8 cellular contexts compared by ENCODE assay signal in the genomic region with DNA sequence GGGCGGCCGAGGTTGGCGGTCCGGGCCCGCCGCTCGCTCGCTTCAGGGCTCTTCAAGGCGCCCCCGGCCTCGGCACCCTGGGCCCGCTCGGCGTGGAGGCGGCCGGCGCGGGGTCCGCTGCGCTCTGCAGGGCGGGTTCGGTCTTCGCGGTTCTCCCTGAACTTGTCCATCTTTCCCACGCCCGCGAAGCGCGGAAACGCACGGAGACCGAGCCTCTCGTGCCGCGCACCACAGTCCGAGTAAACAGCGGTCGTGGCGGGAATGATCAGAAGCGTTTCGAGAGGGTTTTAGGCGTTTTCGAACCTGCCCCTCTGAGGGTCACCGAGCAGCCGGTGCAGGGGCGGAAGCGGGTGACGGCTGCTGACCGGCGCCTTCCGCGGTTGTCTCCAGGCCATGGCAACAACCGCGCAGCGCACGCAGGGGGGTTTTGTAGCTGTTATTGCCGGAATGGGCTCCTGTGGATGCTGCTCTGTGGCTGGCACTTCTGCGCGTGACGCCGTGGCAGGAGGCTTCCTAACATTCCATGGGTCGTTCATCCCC. TPM values are rescaled to one million over a fixed set of nuclear protein-coding genes. Genes with fewer than 3 reads are reported as not detected.
DNase-seq lines count a peak whose midpoint lies in the region; ATAC-seq, FAIRE-seq and TF ChIP-seq lines count a peak whose summit lies in the region.

No MANE protein-coding gene starts in this region.

- no peaks in the 10 kb centered on the region; the same call in 1 of the 2 replicates for H3K36me3 ChIP-seq in MM.1S (replicated peaks; ENCODE audit: insufficient read depth, low read length)
- no peaks in the 10 kb centered on the region for H3K36me3 ChIP-seq in body of pancreas (replicated peaks in 1 of 2; ENCODE audit: insufficient read depth in 1 of 2, low read depth in 2 of 2)
- H3K36me3 ChIP-seq in kidney (ENCODE audit: control insufficient read depth in 1 of 2, insufficient read depth in 2 of 2, low read length in 2 of 2) = peaks cover 8 to 19% of the 10 kb centered on the region in 2 donors

- no peaks in the 10 kb centered on the region for H4K20me1 ChIP-seq in MM.1S (ENCODE audit: insufficient read depth, low read length)

- WGBS in body of pancreas, 2 donors = 0% methylated on average over 14 to 59 of the region's 62 CpGs

- H3K27ac Mint-ChIP-seq in stimulated activated naive CD8-positive, alpha-beta T cell treated with anti-CD3 and anti-CD28 coated beads, Interleukin-15, Interleukin-2, amounts not matched to agents 100 ng/mL and 50 ng/mL, for 24 hours = peak overlapping the region; percentile 40

- H3K4me3 ChIP-seq in AG09309 (ENCODE audit: control insufficient read depth, low read depth, low read length) = peak overlapping the region; percentile 88
- peak overlapping the region; percentile 90 for H3K4me3 ChIP-seq in MM.1S (ENCODE audit: low read length)
- H3K4me3 ChIP-seq in body of pancreas = peak overlapping the region; percentile 51 to 76
- H3K4me3 ChIP-seq in kidney (ENCODE audit: low read length in 2 of 2) = peak overlapping the region; percentile 66 to 85

- H3K9me2 ChIP-seq in MM.1S (replicated peaks; ENCODE audit: insufficient read depth, low read length) = no peaks in the 10 kb centered on the region

- H3K79me2 ChIP-seq in MM.1S (ENCODE audit: low read length) = peaks cover 37% of the 10 kb centered on the region

- H3K4me1 Mint-ChIP-seq in stimulated activated naive CD8-positive, alpha-beta T cell treated with anti-CD3 and anti-CD28 coated beads, Interleukin-15, Interleukin-2, amounts not matched to agents 100 ng/mL and 50 ng/mL, for 24 hours (ENCODE audit: low read depth) = peaks cover 26% of the 10 kb centered on the region

- H3K27me3 ChIP-seq in MM.1S (replicated peaks; ENCODE audit: insufficient read depth, low read length) (no peaks in the 10 kb centered on the region), body of pancreas (no peaks in the 10 kb centered on the region)

- TF ChIP-seq POLR2A in GM18505 (IDR thresholded peaks at IDR 0.05; ENCODE audit: borderline replicate concordance, extremely low read depth, insufficient read depth, insufficient read length) (no peak), body of pancreas (IDR thresholded peaks at IDR 0.05) (no peak)

- H2AFZ ChIP-seq in MM.1S (ENCODE audit: low read length) = peak overlapping the region; percentile 46; the same call in 1 of the 2 replicates

- H3K4me3 Mint-ChIP-seq in stimulated activated naive CD8-positive, alpha-beta T cell treated with anti-CD3 and anti-CD28 coated beads, Interleukin-15, Interleukin-2, amounts not matched to agents 100 ng/mL and 50 ng/mL, for 24 hours = peak overlapping the region; percentile 85

- no peak for FAIRE-seq in kidney (lab: Jason Lieb, UNC)

- TF ChIP-seq CTCF in AG09309 (IDR thresholded peaks at IDR 0.05; ENCODE audit: control insufficient read depth, insufficient read depth, low read depth, low read length, missing control alignments) (no peak), MM.1S (IDR thresholded peaks at IDR 0.05; ENCODE audit: low read length) (no peak), body of pancreas (IDR thresholded peaks at IDR 0.05) (no peak), kidney (IDR thresholded peaks at IDR 0.05; ENCODE audit: borderline replicate concordance, extremely low read depth, insufficient read depth) (no peak)

- peak overlapping the region; percentile 66 for H3K4me2 ChIP-seq in MM.1S (ENCODE audit: low read depth, low read length)

- peaks cover 16% of the 10 kb centered on the region for H3K36me3 Mint-ChIP-seq in stimulated activated naive CD8-positive, alpha-beta T cell treated with anti-CD3 and anti-CD28 coated beads, Interleukin-15, Interleukin-2, amounts not matched to agents 100 ng/mL and 50 ng/mL, for 24 hours (ENCODE audit: low read depth)

- H3K27ac ChIP-seq in MM.1S (ENCODE audit: low read length) = peak overlapping the region; percentile 100
- peak overlapping the region; percentile 100 for H3K27ac ChIP-seq in body of pancreas
- H3K27ac ChIP-seq in kidney (ENCODE audit: low read depth in 2 of 2, low read length in 2 of 2) = peak overlapping the region; percentile 7 to 11

- no peaks in the 10 kb centered on the region for H3K9me3 Mint-ChIP-seq in stimulated activated naive CD8-positive, alpha-beta T cell treated with anti-CD3 and anti-CD28 coated beads, Interleukin-15, Interleukin-2, amounts not matched to agents 100 ng/mL and 50 ng/mL, for 24 hours

- H3K9ac ChIP-seq in MM.1S (ENCODE audit: low read length) (peak overlapping the region; percentile 99), kidney (ENCODE audit: low read length in 2 of 2) (peak overlapping the region; percentile 55 to 63)

- peaks cover 28% of the 10 kb centered on the region for H3F3A ChIP-seq in MM.1S (ENCODE audit: insufficient read depth, low read length)

- H3K9me3 ChIP-seq in MM.1S (replicated peaks; ENCODE audit: insufficient read depth, low read length) (no peaks in the 10 kb centered on the region), body of pancreas (no peaks in the 10 kb centered on the region), kidney (ENCODE audit: control insufficient read depth in 1 of 2, low read length in 2 of 2) (no peaks in the 10 kb centered on the region)

- DNase-seq in AG09309 (ENCODE audit: low read depth) = no peak
- peak; percentile 21 for DNase-seq in MM.1S
- peak in 1 of 4 donors; percentile 36 for DNase-seq in body of pancreas
- peak; percentile 86 for DNase-seq in kidney
- no peak for DNase-seq in NCI-H2171 (lab: John Stamatoyannopoulos, UW)
- DNase-seq in stimulated activated CD4-positive, alpha-beta T cell treated with anti-CD3 and anti-CD28 coated beads, Interleukin-4, amount 100 ng/mL, for 24 hours = no peak

- H3K4me1 ChIP-seq in MM.1S (ENCODE audit: low read length) = peaks cover 21% of the 10 kb centered on the region
- peaks cover 54% of the 10 kb centered on the region for H3K4me1 ChIP-seq in body of pancreas
- H3K4me1 ChIP-seq in kidney (ENCODE audit: control insufficient read depth in 1 of 2, insufficient read depth in 1 of 2, low read depth in 1 of 2, low read length in 2 of 2) = peaks cover 4 to 9% of the 10 kb centered on the region in 2 donors

- peak; percentile 2 for ATAC-seq in GM18505 (IDR thresholded peaks at IDR 0.05; ENCODE audit: unreplicated experiment)
- ATAC-seq in body of pancreas = no peak

- intact Hi-C loops in body of pancreas (cut with DNase I) = no loop called here
- intact Hi-C loops in kidney (cut with DNase I) = no loop called here

- no peaks in the 10 kb centered on the region for H3K27me3 Mint-ChIP-seq in stimulated activated naive CD8-positive, alpha-beta T cell treated with anti-CD3 and anti-CD28 coated beads, Interleukin-15, Interleukin-2, amounts not matched to agents 100 ng/mL and 50 ng/mL, for 24 hours

RNA-seq across cellular contexts. Expression of a gene that starts 0.4 kb away (rescaled TPM):
- total RNA-seq in body of pancreas = 10 to 100 TPM; 14.5 to 85.4 TPM
- 45.8 TPM for total RNA-seq in kidney
- 29.1 TPM for polyA plus RNA-seq in kidney (ENCODE audit: insufficient read depth, low read depth, low replicate concordance)

RNA-seq across cellular contexts. Expression of a gene that starts 8.4 kb away (rescaled TPM):
- total RNA-seq in body of pancreas = 10 to 100 TPM; 53.1 to 68.2 TPM
- total RNA-seq in kidney = 139 TPM
- 38.2 TPM for polyA plus RNA-seq in kidney (ENCODE audit: insufficient read depth, low read depth, low replicate concordance)

RNA-seq across cellular contexts. Expression of a gene that starts 40.6 kb away (rescaled TPM):
- total RNA-seq in body of pancreas = 10 to 100 TPM; 16.8 to 40.0 TPM
- 36.1 TPM for total RNA-seq in kidney
- polyA plus RNA-seq in kidney (ENCODE audit: insufficient read depth, low read depth, low replicate concordance) = 27.8 TPM

RNA-seq across cellular contexts. Expression of a gene that starts 40.8 kb away (rescaled TPM):
- total RNA-seq in body of pancreas (100 to 1,000 TPM in 1 of 2 donors, 10 to 100 TPM in 1; 54.7 to 188 TPM), kidney (39.2 TPM)
- 42.0 TPM for polyA plus RNA-seq in kidney (ENCODE audit: insufficient read depth, low read depth, low replicate concordance)

Comparison
In these comparisons a context has a peak if more than half of its experiments do, and no peak if none do; other contexts are left out.
1. DNase-seq: peak in MM.1S (single experiment) and kidney (single experiment); none in AG09309 (single experiment), NCI-H2171 (single experiment) and stimulated activated CD4-positive, alpha-beta T cell treated with anti-CD3 and anti-CD28 coated beads, Interleukin-4, amount 100 ng/mL, for 24 hours (single experiment).
2. H3K27ac ChIP-seq: peak in every context shown above with its lines; median percentile 100 in MM.1S; 100 in body of pancreas; 9 in kidney.
3. Peak in every context shown above with its lines, with median percentiles within 50 percentile points of each other: H3K4me3 ChIP-seq.